ENCODE assay signal across 1 cellular context in genomic region chr19:2219726-2220125, GRCh38.
TF ChIP-seq lines count a peak whose summit lies in the region.

No MANE protein-coding gene starts in this region.

TF ChIP-seq in HepG2, 621 proteins besides CTCF, POLR2A, EP300 and RAD21:
- TF ChIP-seq AGO2 (optimal IDR thresholded peaks at IDR 0.05; ENCODE audit: low read depth, low read length) (peak; percentile 17), ZBTB4 (CRISPR knock-in tag; IDR thresholded peaks at IDR 0.05; ENCODE audit: borderline replicate concordance) (no peak)
